ENCODE assay signal across 9 cellular contexts in the genomic region with DNA sequence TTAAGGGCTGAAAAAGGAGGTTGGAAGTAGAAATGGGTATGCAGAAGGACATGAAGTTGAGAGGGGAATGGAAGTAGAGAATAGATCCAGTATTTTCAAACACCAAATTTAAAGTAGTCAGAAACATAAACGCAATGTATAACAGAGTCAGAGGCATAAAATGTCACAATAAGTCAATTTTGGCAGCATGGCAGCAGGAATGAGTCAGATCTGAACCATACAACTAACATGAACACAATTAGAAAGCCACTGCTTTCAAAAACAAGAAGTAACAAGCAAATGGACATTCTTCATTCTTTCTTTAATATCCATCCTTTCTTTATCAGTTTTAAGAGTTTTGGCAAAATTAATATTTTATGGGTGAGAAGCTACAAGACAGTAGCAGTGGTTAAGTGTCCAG. TPM values are rescaled to one million over a fixed set of nuclear protein-coding genes. Genes with fewer than 3 reads are reported as not detected.
DNase-seq lines count a peak whose midpoint lies in the region; ATAC-seq, FAIRE-seq and TF ChIP-seq lines count a peak whose summit lies in the region.
"Had no signal": no experiment of that assay in that cellular context is flagged by ENCODE, and none has a peak within 500 bp of the region (broad histone marks: within the 10 kb centered on the region; RNA-seq: fewer than 3 reads in every experiment).

No MANE protein-coding gene starts in this region.

- no peak for TF ChIP-seq EP300 in A549 (IDR thresholded peaks at IDR 0.05)

- TF ChIP-seq RAD21 in A549 (conservative IDR thresholded peaks at IDR 0.05 in 1 of 2, IDR thresholded peaks at IDR 0.05 in 1 of 2), result no peak

- H3K9me3 ChIP-seq in A549 (no peaks in the 10 kb centered on the region), RWPE2 (ENCODE audit: severe bottlenecking) (no peaks in the 10 kb centered on the region)

- POLR2A ChIA-PET in A549 (lab: Yijun Ruan, JAX), result no interaction called here

- CTCF ChIA-PET in A549 (lab: Yijun Ruan, JAX), result interaction anchor here (2.0 kb wide), 1 partner anchor 16 kb away, joined by 14 read pairs; no protein-coding TSS in a partner anchor

- DNase-seq in A549 (ENCODE audit: low read depth in 1 of 2, low spot score in 1 of 2), result peak in 1 of 2 experiments; percentile 7
- no peak for DNase-seq in RWPE2 (ENCODE audit: low spot score)
- DNase-seq in pons (ENCODE audit: low spot score), result no peak
- DNase-seq in RPMI8226, result no peak
- DNase-seq in NCI-H1048 (lab: John Stamatoyannopoulos, UW), result no peak
- DNase-seq in T-helper 9 cell, result no peak
- DNase-seq: posterior cingulate gyrus had no signal

- no peak for TF ChIP-seq CTCF in A549 (IDR thresholded peaks at IDR 0.05)
- TF ChIP-seq CTCF in RWPE2 (IDR thresholded peaks at IDR 0.05; ENCODE audit: poor library complexity, severe bottlenecking), result no peak

- ATAC-seq in A549 (no peak), GM18868 (IDR thresholded peaks at IDR 0.05; ENCODE audit: unreplicated experiment) (peak; percentile 17), RWPE2 (ENCODE audit: low read depth) (peak; percentile 35; the same call in 1 of the 3 replicates), esophagus mucosa (peak; percentile 60)

- peak overlapping the region; percentile 89 for H3K4me2 ChIP-seq in A549

- H3K4me3 ChIP-seq in A549, result peak overlapping the region; percentile 94
- peak overlapping the region; percentile 72 for H3K4me3 ChIP-seq in RWPE2 (ENCODE audit: severe bottlenecking)

- no peak for TF ChIP-seq POLR2A in A549 (IDR thresholded peaks at IDR 0.05; ENCODE audit: low read length)

- no peak for FAIRE-seq in A549 (lab: Jason Lieb, UNC)

- no peaks in the 10 kb centered on the region for H3K27me3 ChIP-seq in RWPE2 (ENCODE audit: insufficient read depth, poor library complexity, severe bottlenecking)

- peaks cover 30% of the 10 kb centered on the region for H3K36me3 ChIP-seq in RWPE2 (ENCODE audit: low read depth)

- no peak overlapping the region for H3K27ac ChIP-seq in A549
- no peak overlapping the region for H3K27ac ChIP-seq in RWPE2 (ENCODE audit: poor library complexity, severe bottlenecking)

- 71% methylated on average over 1 of the region's 1 CpG for WGBS in A549 (ENCODE audit: missing lambda C conversion rate)

- H3K4me1 ChIP-seq in A549 (peaks cover 47% of the 10 kb centered on the region), RWPE2 (ENCODE audit: insufficient read depth, poor library complexity, severe bottlenecking) (peaks cover 26% of the 10 kb centered on the region)

TF ChIP-seq in A549, 52 proteins besides CTCF, POLR2A, EP300 and RAD21:
- no peak for TF ChIP-seq RARB (CRISPR knock-in tag; IDR thresholded peaks at IDR 0.05)
- TF ChIP-seq, protein P1, sequence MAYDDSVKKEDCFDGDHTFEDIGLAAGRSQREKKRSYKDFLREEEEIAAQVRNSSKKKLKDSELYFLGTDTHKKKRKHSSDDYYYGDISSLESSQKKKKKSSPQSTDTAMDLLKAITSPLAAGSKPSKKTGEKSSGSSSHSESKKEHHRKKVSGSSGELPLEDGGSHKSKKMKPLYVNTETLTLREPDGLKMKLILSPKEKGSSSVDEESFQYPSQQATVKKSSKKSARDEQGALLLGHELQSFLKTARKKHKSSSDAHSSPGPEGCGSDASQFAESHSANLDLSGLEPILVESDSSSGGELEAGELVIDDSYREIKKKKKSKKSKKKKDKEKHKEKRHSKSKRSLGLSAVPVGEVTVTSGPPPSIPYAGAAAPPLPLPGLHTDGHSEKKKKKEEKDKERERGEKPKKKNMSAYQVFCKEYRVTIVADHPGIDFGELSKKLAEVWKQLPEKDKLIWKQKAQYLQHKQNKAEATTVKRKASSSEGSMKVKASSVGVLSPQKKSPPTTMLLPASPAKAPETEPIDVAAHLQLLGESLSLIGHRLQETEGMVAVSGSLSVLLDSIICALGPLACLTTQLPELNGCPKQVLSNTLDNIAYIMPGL (CRISPR knock-in tag; IDR thresholded peaks at IDR 0.05; ENCODE audit: borderline replicate concordance), result no peak
- TF ChIP-seq FOSL2 (IDR thresholded peaks at IDR 0.05), result no peak
- peak; percentile 31; the same call in 1 of the 2 replicates for TF ChIP-seq FOSL2 (CRISPR knock-in tag; IDR thresholded peaks at IDR 0.05)
- no peak for TF ChIP-seq EHF (CRISPR knock-in tag; IDR thresholded peaks at IDR 0.05)
- no peak for TF ChIP-seq ESRRA (IDR thresholded peaks at IDR 0.05; ENCODE audit: borderline replicate concordance, low read length)
- TF ChIP-seq, protein P2, sequence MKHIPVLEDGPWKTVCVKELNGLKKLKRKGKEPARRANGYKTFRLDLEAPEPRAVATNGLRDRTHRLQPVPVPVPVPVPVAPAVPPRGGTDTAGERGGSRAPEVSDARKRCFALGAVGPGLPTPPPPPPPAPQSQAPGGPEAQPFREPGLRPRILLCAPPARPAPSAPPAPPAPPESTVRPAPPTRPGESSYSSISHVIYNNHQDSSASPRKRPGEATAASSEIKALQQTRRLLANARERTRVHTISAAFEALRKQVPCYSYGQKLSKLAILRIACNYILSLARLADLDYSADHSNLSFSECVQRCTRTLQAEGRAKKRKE (CRISPR knock-in tag; IDR thresholded peaks at IDR 0.05; ENCODE audit: low read depth), result no peak
- TF ChIP-seq, protein P3, sequence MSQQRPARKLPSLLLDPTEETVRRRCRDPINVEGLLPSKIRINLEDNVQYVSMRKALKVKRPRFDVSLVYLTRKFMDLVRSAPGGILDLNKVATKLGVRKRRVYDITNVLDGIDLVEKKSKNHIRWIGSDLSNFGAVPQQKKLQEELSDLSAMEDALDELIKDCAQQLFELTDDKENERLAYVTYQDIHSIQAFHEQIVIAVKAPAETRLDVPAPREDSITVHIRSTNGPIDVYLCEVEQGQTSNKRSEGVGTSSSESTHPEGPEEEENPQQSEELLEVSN (IDR thresholded peaks at IDR 0.05; ENCODE audit: borderline replicate concordance, low read depth), result no peak
TF ChIP-seq in A549: peak in this region for 1.

RNA-seq across cellular contexts. Expression of gene CHORDC1, which starts 2.5 kb away (rescaled TPM):
- 71.9 and 83.8 TPM in 2 replicates for polyA plus RNA-seq in A549 (2011; rRNA removed)
- 36.8 and 48.1 TPM in 2 replicates for polyA plus RNA-seq in A549 (2012; cell fraction: cytosol; rRNA removed)
- 36.7 and 47.9 TPM in 2 replicates for polyA plus RNA-seq in A549 (2012; cell fraction: nucleus; rRNA removed)
- polyA plus RNA-seq in A549 (2017; fragmentation: RNase III; extraction: RNeasy Plus Mini Kit Qiagen cat#74134 plus additional on column Dnase treatment), result 127 to 163 TPM (median 163 TPM) in 3 replicates
- polyA minus RNA-seq in A549 (2011; rRNA and poly(A)+ RNA removed), result 83.7 and 146 TPM in 2 replicates
- total RNA-seq in esophagus mucosa, result 18.7 TPM

Comparison
In these comparisons a context has a peak if more than half of its experiments do, and no peak if none do; other contexts are left out.
1. ATAC-seq: peak in GM18868 (single experiment), RWPE2 (single experiment) and esophagus mucosa (single experiment); none in A549 (0 of 2).